ENCODE assay signal across 8 cellular contexts in the genomic region with DNA sequence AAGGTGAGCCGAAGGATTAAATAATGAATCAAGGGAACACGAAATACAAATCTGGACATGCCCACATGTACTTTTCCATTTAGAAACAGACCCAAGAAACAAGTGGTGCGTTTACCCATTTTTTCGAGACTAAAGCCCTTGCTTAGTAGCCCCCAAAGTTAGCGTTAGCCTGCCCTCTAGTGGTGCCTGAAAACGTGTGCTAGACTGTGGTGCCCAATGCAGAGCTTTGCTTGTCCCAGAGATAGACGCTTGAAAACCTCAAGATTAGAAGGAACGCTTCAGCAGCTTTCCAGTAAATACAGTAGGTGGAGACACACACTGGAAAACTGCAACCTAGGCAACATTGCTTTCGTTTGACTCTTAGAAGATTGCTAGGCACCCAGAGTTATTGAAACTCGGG.
DNase-seq lines count a peak whose midpoint lies in the region; ATAC-seq and TF ChIP-seq lines count a peak whose summit lies in the region.
"Not testable (repeated sequence)": the region's sequence is repeated elsewhere in the genome, so short reads cannot be mapped to it uniquely, and the experiment has no call there.

No MANE protein-coding gene starts in this region.

- H3K4me1 ChIP-seq in heart right ventricle: not testable (repeated sequence)

- no CpG with 5 or more reads among the region's 10 CpGs for WGBS in heart right ventricle, 2 donors

- H3K27me3 Mint-ChIP-seq in activated CD8-positive, alpha-beta T cell treated with anti-CD3 and anti-CD28 coated beads for 36 hours: not testable (repeated sequence)

- not testable (repeated sequence) for H3K27me3 ChIP-seq in heart right ventricle

- POLR2A ChIA-PET in activated CD8-positive, alpha-beta T cell treated with anti-CD3 and anti-CD28 coated beads for 36 hours (lab: Charles Lee): not testable (repeated sequence)

- DNase-seq in activated CD8-positive, alpha-beta T cell treated with anti-CD3 and anti-CD28 coated beads for 36 hours; heart right ventricle; stimulated activated effector memory CD8-positive, alpha-beta T cell treated with anti-CD3 and anti-CD28 coated beads, Interleukin-12 subunit alpha, Interleukin-12 subunit beta, amount 100 ng/mL, for 72 hours (ENCODE audit: low spot score in 2 of 2): not testable (repeated sequence)

- peak; percentile 72 for ATAC-seq in GM18502 (IDR thresholded peaks at IDR 0.05; ENCODE audit: poor library complexity, unreplicated experiment)
- peak; percentile 54 for ATAC-seq in GM19438 (IDR thresholded peaks at IDR 0.05; ENCODE audit: low read depth, unreplicated experiment)
- ATAC-seq in GM21825 (IDR thresholded peaks at IDR 0.05; ENCODE audit: unreplicated experiment): peak; percentile 77
- ATAC-seq in HG02981 (IDR thresholded peaks at IDR 0.05; ENCODE audit: unreplicated experiment): peak; percentile 77
- ATAC-seq in HG03460 (IDR thresholded peaks at IDR 0.05; ENCODE audit: unreplicated experiment): peak; percentile 65
- peak; percentile 70 for ATAC-seq in activated CD8-positive, alpha-beta T cell treated with anti-CD3 and anti-CD28 coated beads for 36 hours
- ATAC-seq in heart right ventricle: peak; percentile 66 to 91 (median 76)
- ATAC-seq in stimulated activated effector memory CD8-positive, alpha-beta T cell treated with anti-CD3 and anti-CD28 coated beads, Interleukin-12 subunit alpha, Interleukin-12 subunit beta, amount 100 ng/mL, for 72 hours: peak; percentile 72

- not testable (repeated sequence) for H3K36me3 Mint-ChIP-seq in activated CD8-positive, alpha-beta T cell treated with anti-CD3 and anti-CD28 coated beads for 36 hours (ENCODE audit: low read depth); stimulated activated effector memory CD8-positive, alpha-beta T cell treated with anti-CD3 and anti-CD28 coated beads, Interleukin-12 subunit alpha, Interleukin-12 subunit beta, amount 100 ng/mL, for 72 hours

- not testable (repeated sequence) for H3K9me3 ChIP-seq in heart right ventricle

- H3K27ac ChIP-seq in heart right ventricle: not testable (repeated sequence)

- H3K36me3 ChIP-seq in heart right ventricle: not testable (repeated sequence)

- not testable (repeated sequence) for H3K27ac Mint-ChIP-seq in activated CD8-positive, alpha-beta T cell treated with anti-CD3 and anti-CD28 coated beads for 36 hours; stimulated activated effector memory CD8-positive, alpha-beta T cell treated with anti-CD3 and anti-CD28 coated beads, Interleukin-12 subunit alpha, Interleukin-12 subunit beta, amount 100 ng/mL, for 72 hours

- CTCF ChIA-PET in activated CD8-positive, alpha-beta T cell treated with anti-CD3 and anti-CD28 coated beads for 36 hours (lab: Charles Lee): not testable (repeated sequence)

- intact Hi-C loops in activated CD8-positive, alpha-beta T cell treated with anti-CD3 and anti-CD28 coated beads for 36 hours (cut with micrococcal nuclease); heart right ventricle (cut with DNase I): not testable (repeated sequence)

- H3K4me3 Mint-ChIP-seq in activated CD8-positive, alpha-beta T cell treated with anti-CD3 and anti-CD28 coated beads for 36 hours; stimulated activated effector memory CD8-positive, alpha-beta T cell treated with anti-CD3 and anti-CD28 coated beads, Interleukin-12 subunit alpha, Interleukin-12 subunit beta, amount 100 ng/mL, for 72 hours: not testable (repeated sequence)

- H3K9me3 Mint-ChIP-seq in activated CD8-positive, alpha-beta T cell treated with anti-CD3 and anti-CD28 coated beads for 36 hours; stimulated activated effector memory CD8-positive, alpha-beta T cell treated with anti-CD3 and anti-CD28 coated beads, Interleukin-12 subunit alpha, Interleukin-12 subunit beta, amount 100 ng/mL, for 72 hours: not testable (repeated sequence)

- not testable (repeated sequence) for H3K4me3 ChIP-seq in heart right ventricle

- H3K4me1 Mint-ChIP-seq in activated CD8-positive, alpha-beta T cell treated with anti-CD3 and anti-CD28 coated beads for 36 hours (ENCODE audit: low read depth); stimulated activated effector memory CD8-positive, alpha-beta T cell treated with anti-CD3 and anti-CD28 coated beads, Interleukin-12 subunit alpha, Interleukin-12 subunit beta, amount 100 ng/mL, for 72 hours: not testable (repeated sequence)

- not testable (repeated sequence) for TF ChIP-seq CTCF in activated CD8-positive, alpha-beta T cell treated with anti-CD3 and anti-CD28 coated beads for 36 hours (IDR thresholded peaks at IDR 0.05); heart right ventricle (IDR thresholded peaks at IDR 0.05)
